ENCODE assay signal across 8 cellular contexts in the genomic region with DNA sequence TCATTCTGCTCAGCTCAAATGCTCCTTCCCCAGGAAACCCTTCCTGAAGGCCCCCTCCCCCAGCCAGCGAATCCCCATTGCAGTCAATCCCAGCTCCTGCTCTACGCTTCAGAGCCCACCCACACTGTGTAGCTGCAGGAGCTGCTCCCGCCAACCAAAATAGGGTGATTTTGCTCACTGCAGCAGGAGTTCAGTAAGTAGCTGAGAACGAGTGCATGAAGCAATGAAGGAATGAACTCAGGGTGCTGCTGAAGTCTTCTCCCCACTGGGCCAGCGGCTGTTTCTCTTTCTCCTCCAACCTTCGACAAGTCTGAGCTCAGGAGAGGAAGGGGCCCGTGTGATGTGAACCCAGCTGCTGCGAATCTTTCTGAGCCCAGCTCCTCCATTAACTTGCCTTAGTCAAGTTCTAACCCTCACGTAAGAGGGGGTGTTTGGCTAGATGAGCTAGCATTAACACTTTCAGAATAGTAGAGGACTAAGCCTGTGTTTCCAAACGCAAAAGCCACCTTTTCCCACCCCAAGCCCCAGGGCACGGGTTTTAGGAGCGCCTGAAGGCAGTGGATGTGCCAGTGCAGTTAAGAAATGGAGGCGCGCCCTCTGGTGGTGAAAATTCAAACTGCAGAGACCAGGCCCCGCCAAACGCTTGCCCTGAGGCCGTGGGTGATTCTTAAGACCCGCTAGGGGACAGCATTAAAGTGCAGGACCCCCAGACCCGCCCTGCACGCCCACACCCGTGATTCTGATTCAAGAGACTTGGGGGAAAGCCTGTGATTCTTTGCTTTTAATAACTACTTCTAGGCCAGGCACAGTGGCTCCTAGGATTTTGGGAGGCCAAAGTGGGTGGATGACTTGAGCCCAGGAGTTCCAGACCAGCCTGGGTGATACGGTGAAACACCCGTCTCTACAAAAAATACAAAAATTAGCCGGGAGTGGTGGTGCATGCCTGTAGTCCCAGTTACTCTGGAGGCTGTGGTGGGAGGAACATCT. TPM values are rescaled to one million over a fixed set of nuclear protein-coding genes. Genes with fewer than 3 reads are reported as not detected.
DNase-seq lines count a peak whose midpoint lies in the region; ATAC-seq and TF ChIP-seq lines count a peak whose summit lies in the region.

No MANE protein-coding gene starts in this region.

- H3K4me1 Mint-ChIP-seq in GM23338: peaks cover 5% of the 10 kb centered on the region

- H3K4me3 ChIP-seq in GM23338 (no peak overlapping the region), fibroblast of mammary gland (ENCODE audit: control insufficient read depth, low read depth, low read length) (no peak overlapping the region), upper lobe of left lung (no peak overlapping the region)

- no peaks in the 10 kb centered on the region for H4K20me1 ChIP-seq in GM23338 (replicated peaks; ENCODE audit: insufficient read depth)

- H3K27me3 Mint-ChIP-seq in GM23338 (ENCODE audit: insufficient read depth, low read depth, poor library complexity): peaks cover 11% of the 10 kb centered on the region

- H3K9me2 ChIP-seq in GM23338 (ENCODE audit: insufficient read depth): no peaks in the 10 kb centered on the region

- TF ChIP-seq POLR2A in upper lobe of left lung (IDR thresholded peaks at IDR 0.05): no peak

- H3K4me2 ChIP-seq in GM23338: 0 out of 2 replicates have a peak overlapping the region, but pooled peaks have one; percentile 20

- peak; percentile 95 for ATAC-seq in GM23338
- ATAC-seq in upper lobe of left lung (ENCODE audit: low FRiP score in 2 of 2): peak; percentile 74 to 78
- ATAC-seq in GM21360 (IDR thresholded peaks at IDR 0.05; ENCODE audit: unreplicated experiment): no peak

- peaks cover 3% of the 10 kb centered on the region; the same call in 2 of the 3 replicates for H3K9me3 Mint-ChIP-seq in GM23338

- TF ChIP-seq CTCF in GM23338 (conservative IDR thresholded peaks at IDR 0.05; ENCODE audit: low read depth in 2 of 2) (peak; percentile 90 to 95), fibroblast of mammary gland (conservative IDR thresholded peaks at IDR 0.05; ENCODE audit: control insufficient read depth, insufficient read depth, low read depth, low read length) (peak; percentile 73), upper lobe of left lung (IDR thresholded peaks at IDR 0.05) (peak; percentile 58 to 90 (median 70))

- WGBS in upper lobe of left lung, 2 donors: 24 to 27% methylated on average over 19 to 24 of the region's 24 CpGs

- TF ChIP-seq EP300 in upper lobe of left lung (IDR thresholded peaks at IDR 0.05): no peak

- H3K9me3 ChIP-seq in upper lobe of left lung: peaks cover 0 to 4% (median 0%) of the 10 kb centered on the region in 4 donors

- H3K27me3 ChIP-seq in GM23338 (ENCODE audit: insufficient read depth) (no peaks in the 10 kb centered on the region), upper lobe of left lung (no peaks in the 10 kb centered on the region)

- H2AFZ ChIP-seq in GM23338: peak overlapping the region; percentile 83

- H3K36me3 Mint-ChIP-seq in GM23338 (ENCODE audit: low read depth): no peaks in the 10 kb centered on the region

- DNase-seq in D341Med (ENCODE audit: low spot score): peak; percentile 86
- peak; percentile 90 for DNase-seq in GM23338 (ENCODE audit: low spot score)
- DNase-seq in NCI-H460 (ENCODE audit: extremely low read depth, low read depth): peak; percentile 33
- peak; percentile 31 for DNase-seq in activated T-cell treated with anti-CD3 and anti-CD28 coated beads for 4 hours
- peak; percentile 49 for DNase-seq in fibroblast of mammary gland (ENCODE audit: low read depth)
- DNase-seq in nucleus accumbens (lab: John Stamatoyannopoulos, UW): peak in 39 of 56 donors; percentile 5 to 81 (median 35)
- peak in 1 of 2 donors; percentile 39 for DNase-seq in upper lobe of left lung

- H3K4me1 ChIP-seq in GM23338 (ENCODE audit: insufficient read depth) (peaks cover 7% of the 10 kb centered on the region; the same call in 1 of the 2 replicates), upper lobe of left lung (no peaks in the 10 kb centered on the region)

- H3K79me2 ChIP-seq in GM23338 (replicated peaks; ENCODE audit: insufficient read depth): no peaks in the 10 kb centered on the region

- H3K27ac ChIP-seq in GM23338 (ENCODE audit: low read depth): no peak overlapping the region
- no peak overlapping the region for H3K27ac ChIP-seq in upper lobe of left lung

- no peak overlapping the region for H3K4me3 Mint-ChIP-seq in GM23338

- no peak overlapping the region for H3K27ac Mint-ChIP-seq in GM23338

- H3K36me3 ChIP-seq in GM23338 (ENCODE audit: insufficient read depth) (no peaks in the 10 kb centered on the region), upper lobe of left lung (no peaks in the 10 kb centered on the region)

- no peaks in the 10 kb centered on the region for H3F3A ChIP-seq in GM23338 (replicated peaks; ENCODE audit: low read depth)

TF ChIP-seq in GM23338, 12 proteins besides CTCF, POLR2A, EP300 and RAD21:
- TF ChIP-seq, protein P1, sequence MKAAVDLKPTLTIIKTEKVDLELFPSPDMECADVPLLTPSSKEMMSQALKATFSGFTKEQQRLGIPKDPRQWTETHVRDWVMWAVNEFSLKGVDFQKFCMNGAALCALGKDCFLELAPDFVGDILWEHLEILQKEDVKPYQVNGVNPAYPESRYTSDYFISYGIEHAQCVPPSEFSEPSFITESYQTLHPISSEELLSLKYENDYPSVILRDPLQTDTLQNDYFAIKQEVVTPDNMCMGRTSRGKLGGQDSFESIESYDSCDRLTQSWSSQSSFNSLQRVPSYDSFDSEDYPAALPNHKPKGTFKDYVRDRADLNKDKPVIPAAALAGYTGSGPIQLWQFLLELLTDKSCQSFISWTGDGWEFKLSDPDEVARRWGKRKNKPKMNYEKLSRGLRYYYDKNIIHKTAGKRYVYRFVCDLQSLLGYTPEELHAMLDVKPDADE (IDR thresholded peaks at IDR 0.05): no peak
- TF ChIP-seq POLR2AphosphoS5 (IDR thresholded peaks at IDR 0.05; ENCODE audit: low read depth) (no peak), STAT1 (IDR thresholded peaks at IDR 0.05; ENCODE audit: unreplicated experiment) (no peak), CREB1 (CRISPR knock-in tag; IDR thresholded peaks at IDR 0.05; ENCODE audit: low read depth) (no peak), ZNF114 (CRISPR knock-in tag; IDR thresholded peaks at IDR 0.05) (no peak), NANOG (IDR thresholded peaks at IDR 0.05; ENCODE audit: borderline replicate concordance) (no peak), EZH2 (IDR thresholded peaks at IDR 0.05; ENCODE audit: low read depth, unreplicated experiment) (no peak), EZH2phosphoT487 (IDR thresholded peaks at IDR 0.05; ENCODE audit: unreplicated experiment) (no peak), ZNF331 (CRISPR knock-in tag; IDR thresholded peaks at IDR 0.05; ENCODE audit: low read depth) (no peak)
- TF ChIP-seq, protein P2, sequence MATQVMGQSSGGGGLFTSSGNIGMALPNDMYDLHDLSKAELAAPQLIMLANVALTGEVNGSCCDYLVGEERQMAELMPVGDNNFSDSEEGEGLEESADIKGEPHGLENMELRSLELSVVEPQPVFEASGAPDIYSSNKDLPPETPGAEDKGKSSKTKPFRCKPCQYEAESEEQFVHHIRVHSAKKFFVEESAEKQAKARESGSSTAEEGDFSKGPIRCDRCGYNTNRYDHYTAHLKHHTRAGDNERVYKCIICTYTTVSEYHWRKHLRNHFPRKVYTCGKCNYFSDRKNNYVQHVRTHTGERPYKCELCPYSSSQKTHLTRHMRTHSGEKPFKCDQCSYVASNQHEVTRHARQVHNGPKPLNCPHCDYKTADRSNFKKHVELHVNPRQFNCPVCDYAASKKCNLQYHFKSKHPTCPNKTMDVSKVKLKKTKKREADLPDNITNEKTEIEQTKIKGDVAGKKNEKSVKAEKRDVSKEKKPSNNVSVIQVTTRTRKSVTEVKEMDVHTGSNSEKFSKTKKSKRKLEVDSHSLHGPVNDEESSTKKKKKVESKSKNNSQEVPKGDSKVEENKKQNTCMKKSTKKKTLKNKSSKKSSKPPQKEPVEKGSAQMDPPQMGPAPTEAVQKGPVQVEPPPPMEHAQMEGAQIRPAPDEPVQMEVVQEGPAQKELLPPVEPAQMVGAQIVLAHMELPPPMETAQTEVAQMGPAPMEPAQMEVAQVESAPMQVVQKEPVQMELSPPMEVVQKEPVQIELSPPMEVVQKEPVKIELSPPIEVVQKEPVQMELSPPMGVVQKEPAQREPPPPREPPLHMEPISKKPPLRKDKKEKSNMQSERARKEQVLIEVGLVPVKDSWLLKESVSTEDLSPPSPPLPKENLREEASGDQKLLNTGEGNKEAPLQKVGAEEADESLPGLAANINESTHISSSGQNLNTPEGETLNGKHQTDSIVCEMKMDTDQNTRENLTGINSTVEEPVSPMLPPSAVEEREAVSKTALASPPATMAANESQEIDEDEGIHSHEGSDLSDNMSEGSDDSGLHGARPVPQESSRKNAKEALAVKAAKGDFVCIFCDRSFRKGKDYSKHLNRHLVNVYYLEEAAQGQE (IDR thresholded peaks at IDR 0.05; ENCODE audit: unreplicated experiment): no peak

RNA-seq across cellular contexts. Expression of a gene that starts 11.9 kb away (rescaled TPM):
- total RNA-seq in GM23338 (2014; rRNA removed; shearing (Covaris generic)): not detected in 2 replicates
- not detected in 2 replicates for polyA plus RNA-seq in GM23338 (2016; fragmentation: Nextera tagmentation; extraction: Ambion mirVana)
- total RNA-seq in NCI-H460 (2014; rRNA removed; shearing (Covaris generic)): not detected in 2 replicates
- polyA plus RNA-seq in NCI-H460 (2014; cell fraction: nucleus; rRNA removed): not detected in 2 replicates
- total RNA-seq in upper lobe of left lung: under 1 TPM in 1 of 6 donors, not detected in 5; 0.13 TPM

RNA-seq across cellular contexts. Expression of a gene that starts 31.9 kb away (rescaled TPM):
- 0.90 and 1.3 TPM in 2 replicates for total RNA-seq in GM23338 (2014; rRNA removed; shearing (Covaris generic))
- 0.12 and 0.81 TPM in 2 replicates for polyA plus RNA-seq in GM23338 (2016; fragmentation: Nextera tagmentation; extraction: Ambion mirVana)
- total RNA-seq in NCI-H460 (2014; rRNA removed; shearing (Covaris generic)): 0.15 TPM in 1 of 2 replicates, not detected in the other
- not detected in 2 replicates for polyA plus RNA-seq in NCI-H460 (2014; cell fraction: nucleus; rRNA removed)
- total RNA-seq in upper lobe of left lung: 1 to 10 TPM in 3 of 6 donors, not detected in 3; 1.2 to 2.5 (median 1.5) TPM

RNA-seq across cellular contexts. Expression of a gene that starts 40.0 kb away (rescaled TPM):
- total RNA-seq in GM23338 (2014; rRNA removed; shearing (Covaris generic)): not detected in 2 replicates
- not detected in 2 replicates for polyA plus RNA-seq in GM23338 (2016; fragmentation: Nextera tagmentation; extraction: Ambion mirVana)
- total RNA-seq in NCI-H460 (2014; rRNA removed; shearing (Covaris generic)): not detected in 2 replicates
- not detected in 2 replicates for polyA plus RNA-seq in NCI-H460 (2014; cell fraction: nucleus; rRNA removed)
- not detected for total RNA-seq in upper lobe of left lung
